In genomic region chr6:20211037-20211940, GRCh38 we compare ENCODE assay signal across 8 cellular contexts. TPM values are rescaled to one million over a fixed set of nuclear protein-coding genes. Genes with fewer than 3 reads are reported as not detected.
DNase-seq lines count a peak whose midpoint lies in the region; ATAC-seq, FAIRE-seq and TF ChIP-seq lines count a peak whose summit lies in the region.

No MANE protein-coding gene starts in this region.

- peaks cover 9% of the 10 kb centered on the region for H3K27me3 Mint-ChIP-seq in GM23338 (ENCODE audit: insufficient read depth, low read depth, poor library complexity)

- H3F3A ChIP-seq in GM23338 (replicated peaks; ENCODE audit: low read depth) = peaks cover 8% of the 10 kb centered on the region

- no peaks in the 10 kb centered on the region for H3K9me3 ChIP-seq in neuron (ENCODE audit: low read length)

- H3K27ac Mint-ChIP-seq in GM23338 = no peak overlapping the region

- peak overlapping the region; percentile 90 for H3K4me2 ChIP-seq in GM23338

- TF ChIP-seq CTCF in GM23338 (conservative IDR thresholded peaks at IDR 0.05; ENCODE audit: low read depth in 2 of 2) = no peak
- no peak for TF ChIP-seq CTCF in epithelial cell of proximal tubule (conservative IDR thresholded peaks at IDR 0.05; ENCODE audit: low read depth, low read length)

- FAIRE-seq in RCC 7860 (lab: Jason Lieb, UNC) = peak; percentile 2

- H3K4me1 ChIP-seq in GM23338 (ENCODE audit: insufficient read depth) = peaks cover 35% of the 10 kb centered on the region
- H3K4me1 ChIP-seq in neuron (ENCODE audit: insufficient read depth, low read length) = peaks cover 34% of the 10 kb centered on the region

- no peaks in the 10 kb centered on the region for H4K20me1 ChIP-seq in GM23338 (replicated peaks; ENCODE audit: insufficient read depth)

- peaks cover 34% of the 10 kb centered on the region for H3K4me1 Mint-ChIP-seq in GM23338

- ATAC-seq in GM23338 = peak; percentile 56

- H3K4me3 Mint-ChIP-seq in GM23338 = peak overlapping the region; percentile 89

- H3K36me3 ChIP-seq in GM23338 (ENCODE audit: insufficient read depth) (no peaks in the 10 kb centered on the region), neuron (ENCODE audit: insufficient read depth, low read length) (peaks cover 2% of the 10 kb centered on the region)

- peak overlapping the region; percentile 89 for H2AFZ ChIP-seq in GM23338
- peak overlapping the region; percentile 44 for H2AFZ ChIP-seq in neuron (ENCODE audit: low read depth, low read length)

- DNase-seq in ELR (ENCODE audit: low read depth) = peak; percentile 71
- peak; percentile 78 for DNase-seq in GM23338 (ENCODE audit: low spot score)
- peak; percentile 39 for DNase-seq in RCC 7860 (ENCODE audit: low spot score)
- DNase-seq in epithelial cell of proximal tubule (ENCODE audit: low read depth) = no peak
- no peak for DNase-seq in cortex of kidney (lab: John Stamatoyannopoulos, UW)
- no peak for DNase-seq in GM19240 (ENCODE audit: insufficient read length, low spot score)
- no peak for DNase-seq in activated CD4-positive, CD25-positive, alpha-beta regulatory T cell (lab: John Stamatoyannopoulos, UW)

- H3K27me3 ChIP-seq in GM23338 (ENCODE audit: insufficient read depth) (peaks cover 5% of the 10 kb centered on the region; the same call in 1 of the 2 replicates), neuron (ENCODE audit: insufficient read depth, low read length) (no peaks in the 10 kb centered on the region)

- peaks cover 44% of the 10 kb centered on the region for H3K79me2 ChIP-seq in GM23338 (replicated peaks; ENCODE audit: insufficient read depth)

- no peaks in the 10 kb centered on the region for H3K9me3 Mint-ChIP-seq in GM23338

- no peaks in the 10 kb centered on the region for H3K9me2 ChIP-seq in GM23338 (ENCODE audit: insufficient read depth)

- H3K4me3 ChIP-seq in GM23338 = peak overlapping the region; percentile 80
- peak overlapping the region; percentile 73 for H3K4me3 ChIP-seq in epithelial cell of proximal tubule (ENCODE audit: low read depth, low read length)
- H3K4me3 ChIP-seq in neuron (ENCODE audit: low read length) = peak overlapping the region; percentile 59

- H3K27ac ChIP-seq in GM23338 (ENCODE audit: low read depth) = peak overlapping the region; percentile 70; the same call in 1 of the 2 replicates

- no peaks in the 10 kb centered on the region; the same call in 2 of the 3 replicates for H3K36me3 Mint-ChIP-seq in GM23338 (ENCODE audit: low read depth)

TF ChIP-seq in GM23338, 12 proteins besides CTCF, POLR2A, EP300 and RAD21:
- no peak for TF ChIP-seq ZNF331 (CRISPR knock-in tag; IDR thresholded peaks at IDR 0.05; ENCODE audit: low read depth)
- peak; percentile 68 for TF ChIP-seq POLR2AphosphoS5 (IDR thresholded peaks at IDR 0.05; ENCODE audit: low read depth)
- TF ChIP-seq ZNF114 (CRISPR knock-in tag; IDR thresholded peaks at IDR 0.05) = no peak
- TF ChIP-seq EZH2 (IDR thresholded peaks at IDR 0.05; ENCODE audit: low read depth, unreplicated experiment) = no peak
- TF ChIP-seq REST (IDR thresholded peaks at IDR 0.05; ENCODE audit: unreplicated experiment) = no peak
TF ChIP-seq in GM23338: peak in this region for 1.

RNA-seq across cellular contexts. Expression of gene MBOAT1, which starts 1.0 kb away (rescaled TPM):
- 18.6 and 20.9 TPM in 2 replicates for total RNA-seq in GM23338 (2014; rRNA removed; shearing (Covaris generic))
- polyA plus RNA-seq in GM23338 (2016; fragmentation: Nextera tagmentation; extraction: Ambion mirVana) = 3.2 and 3.8 TPM in 2 replicates
- total RNA-seq in epithelial cell of proximal tubule = 10.9 and 12.8 TPM in 2 replicates

Comparison
In these comparisons a context has a peak if more than half of its experiments do, and no peak if none do; other contexts are left out.
1. DNase-seq: peak in ELR (single experiment), GM23338 (single experiment) and RCC 7860 (single experiment); none in epithelial cell of proximal tubule (single experiment), cortex of kidney (single experiment), GM19240 (single experiment) and activated CD4-positive, CD25-positive, alpha-beta regulatory T cell (0 of 4).
2. Peak in every context shown above with its lines, with median percentiles within 50 percentile points of each other: H3K4me3 ChIP-seq.